ENCODE assay signal across 8 cellular contexts in the genomic region with DNA sequence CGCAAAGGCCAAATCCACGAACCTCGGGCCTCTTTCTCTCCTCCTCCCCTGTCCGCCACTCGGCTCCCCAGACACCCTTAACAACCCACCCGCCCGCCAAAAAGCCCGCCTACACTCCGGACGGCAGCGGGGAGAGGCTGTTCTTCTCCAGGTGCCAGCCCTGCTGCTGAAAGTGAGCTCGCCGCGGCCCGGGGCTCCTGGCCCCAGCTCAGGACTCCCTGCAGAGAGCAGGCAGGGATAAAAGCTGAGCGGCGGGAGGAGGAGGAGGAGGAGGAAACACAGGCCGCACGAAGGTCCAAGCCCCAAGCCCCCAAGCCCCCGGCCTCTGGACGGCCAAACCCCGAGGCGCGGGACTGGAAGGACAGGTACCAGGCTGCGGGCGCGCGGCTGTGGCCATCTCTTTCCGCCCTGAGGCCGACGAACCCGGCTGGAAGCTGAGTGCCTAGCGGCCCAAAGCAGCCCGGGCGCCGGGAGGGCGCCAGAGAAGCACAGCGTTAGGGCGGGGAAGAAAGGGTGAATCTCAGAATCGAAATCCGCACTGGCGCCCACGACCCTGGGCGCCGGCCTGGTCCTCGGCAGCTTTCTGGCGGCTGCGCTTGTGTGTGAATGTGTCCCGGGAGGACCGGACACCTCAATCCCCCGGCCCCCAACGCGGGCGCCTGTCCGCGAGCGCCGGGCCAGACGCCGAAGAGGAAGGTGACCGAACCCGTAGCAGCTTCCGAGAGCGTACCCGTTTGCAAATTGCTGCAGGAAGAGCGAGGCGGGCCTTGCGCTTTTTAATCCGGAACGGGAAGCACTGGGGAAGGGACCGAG. TPM values are rescaled to one million over a fixed set of nuclear protein-coding genes. Genes with fewer than 3 reads are reported as not detected.
DNase-seq lines count a peak whose midpoint lies in the region; ATAC-seq and TF ChIP-seq lines count a peak whose summit lies in the region.

No MANE protein-coding gene starts in this region.

- H3K9me3 ChIP-seq in KOPT-K1 (ENCODE audit: insufficient read depth, low read length, poor library complexity, severe bottlenecking) (no peaks in the 10 kb centered on the region), thymus (ENCODE audit: control insufficient read depth) (peaks cover 6% of the 10 kb centered on the region), OCI-LY7 (ENCODE audit: low read length) (no peaks in the 10 kb centered on the region)

- H3K36me3 ChIP-seq in KOPT-K1 (ENCODE audit: insufficient read depth, low read length) (peaks cover 44% of the 10 kb centered on the region), thymus (ENCODE audit: control insufficient read depth, insufficient read depth) (no peaks in the 10 kb centered on the region), OCI-LY7 (ENCODE audit: insufficient read depth, low read length) (no peaks in the 10 kb centered on the region; the same call in 1 of the 2 replicates)

- H3K9me2 ChIP-seq in OCI-LY7 (ENCODE audit: insufficient read depth, low read length), result no peaks in the 10 kb centered on the region

- peaks cover 18% of the 10 kb centered on the region for H3K4me1 ChIP-seq in thymus (ENCODE audit: control insufficient read depth, insufficient read depth, low read length)
- peaks cover 19% of the 10 kb centered on the region for H3K4me1 ChIP-seq in OCI-LY7 (ENCODE audit: insufficient read depth, low read length, poor library complexity, severe bottlenecking)

- POLR2A ChIA-PET in OCI-LY7 (lab: Charles Lee), result interaction anchor here (0.6 kb wide), 1 partner anchor 751 kb away, joined by 3 read pairs; no protein-coding TSS in a partner anchor

- WGBS in thymus, result 2% methylated on average over 71 of the region's 71 CpGs

- H3K79me2 ChIP-seq in OCI-LY7 (ENCODE audit: insufficient read depth, low read depth, low read length), result no peaks in the 10 kb centered on the region

- H3K4me3 ChIP-seq in astrocyte of the spinal cord (ENCODE audit: low read depth, low read length) (peak overlapping the region; percentile 32), thymus (ENCODE audit: low read length) (peak overlapping the region; percentile 42), OCI-LY7 (ENCODE audit: low read depth, low read length, poor library complexity, severe bottlenecking) (no peak overlapping the region)

- H2AFZ ChIP-seq in OCI-LY7 (ENCODE audit: low read length), result no peak overlapping the region

- no peaks in the 10 kb centered on the region for H4K20me1 ChIP-seq in OCI-LY7 (ENCODE audit: insufficient read depth, low read length)

- no peak for TF ChIP-seq CTCF in astrocyte of the spinal cord (IDR thresholded peaks at IDR 0.05; ENCODE audit: low read depth, low read length)
- no peak for TF ChIP-seq CTCF in OCI-LY7 (conservative IDR thresholded peaks at IDR 0.05; ENCODE audit: low read length)

- no peak overlapping the region for H3K4me2 ChIP-seq in OCI-LY7 (ENCODE audit: low read length)

- in situ Hi-C loops in astrocyte of the spinal cord (cut with HindIII; ENCODE audit: low sequenced_read_pairs), result no loop called here

- CTCF ChIA-PET in OCI-LY7 (lab: Charles Lee; ENCODE audit: unreplicated experiment), result no interaction called here

- intact Hi-C loops in OCI-LY7 (cut with micrococcal nuclease; ENCODE audit: unreplicated experiment), result loop anchor here (10.0 kb wide), 2 partner anchors 391 to 539 kb away; no protein-coding TSS in a partner anchor

- DNase-seq in CD1c-positive myeloid dendritic cell (ENCODE audit: extremely low spot score), result peak; percentile 64
- DNase-seq in astrocyte of the spinal cord (ENCODE audit: low read depth, low spot score), result peak; percentile 22
- DNase-seq in left lobe of liver (ENCODE audit: low spot score), result no peak
- no peak for DNase-seq in NCI-H69 (lab: John Stamatoyannopoulos, UW)
- no peak for DNase-seq in OCI-LY7 (ENCODE audit: low spot score)

- H3K27ac ChIP-seq in KOPT-K1 (ENCODE audit: low read depth, low read length, poor library complexity, severe bottlenecking) (peak overlapping the region; percentile 92), thymus (ENCODE audit: low read depth) (no peak overlapping the region), OCI-LY7 (ENCODE audit: low read depth, low read length, poor library complexity, severe bottlenecking) (no peak overlapping the region)

- no TSS peak for BruUV-seq in OCI-LY7 (replicated peaks; lab: Mats Ljungman, UMichigan)

- peaks cover 75% of the 10 kb centered on the region for H3K27me3 ChIP-seq in thymus (ENCODE audit: control insufficient read depth, insufficient read depth)

- ATAC-seq in left lobe of liver (peak; percentile 25), GM19452 (IDR thresholded peaks at IDR 0.05; ENCODE audit: unreplicated experiment) (no peak)

RNA-seq across cellular contexts. Expression of a gene that starts 3.2 kb away (rescaled TPM):
- total RNA-seq in left lobe of liver (1.8 TPM), OCI-LY7 (2022) (14.1 and 24.8 TPM in 2 replicates)
- polyA plus RNA-seq in thymus, result 7.4 TPM
- 5.6 and 6.4 TPM in 2 replicates for total RNA-seq in OCI-LY7 (2014; rRNA removed; shearing (Covaris generic))

Comparison
In these comparisons a context has a peak if more than half of its experiments do, and no peak if none do; other contexts are left out.
1. DNase-seq: peak in CD1c-positive myeloid dendritic cell (single experiment) and astrocyte of the spinal cord (single experiment); none in left lobe of liver (single experiment), NCI-H69 (single experiment) and OCI-LY7 (single experiment).